Comparison of ENCODE assay signal across 9 cellular contexts in genomic region chr6:24520929-24521546, GRCh38. TPM values are rescaled to one million over a fixed set of nuclear protein-coding genes. Genes with fewer than 3 reads are reported as not detected.
DNase-seq lines count a peak whose midpoint lies in the region; ATAC-seq, FAIRE-seq and TF ChIP-seq lines count a peak whose summit lies in the region.
"Had no signal": no experiment of that assay in that cellular context is flagged by ENCODE, and none has a peak within 500 bp of the region (broad histone marks: within the 10 kb centered on the region; RNA-seq: fewer than 3 reads in every experiment).

No MANE protein-coding gene starts in this region.

- DNase-seq in NCI-H524 (lab: John Stamatoyannopoulos, UW) (peak; percentile 18 to 46), NCI-H524 treated with DMSO at 0.1 percent for 48 hours (lab: John Stamatoyannopoulos, UW) (no peak), LHCN-M2 (ENCODE audit: low read depth) (peak; percentile 42), fibroblast of peridontal ligament (ENCODE audit: extremely low read depth) (peak; percentile 12), pancreas (peak in 4 of 6 donors; percentile 26 to 71 (median 48))
- peak; percentile 61 for DNase-seq in activated CD4-positive, alpha-beta memory T cell treated with anti-CD3 and anti-CD28 coated beads for 36 hours

- no peaks in the 10 kb centered on the region for H3K4me1 ChIP-seq in pancreas

- H3K27me3 ChIP-seq in pancreas = no peaks in the 10 kb centered on the region

- no peaks in the 10 kb centered on the region for H3K9me3 Mint-ChIP-seq in activated CD4-positive, alpha-beta memory T cell treated with anti-CD3 and anti-CD28 coated beads for 36 hours
- H3K9me3 Mint-ChIP-seq: dendritic cell treated with granulocyte-macrophage colony-stimulating factor and Interleukin-4, amounts not matched to agents 40 ng/mL and 50 ng/mL, for 4 days had no signal

- ATAC-seq in GM21786 (IDR thresholded peaks at IDR 0.05; ENCODE audit: unreplicated experiment) (peak; percentile 54), pancreas (peak in 3 of 4 donors; percentile 86 to 89 (median 88)), HG03432 (IDR thresholded peaks at IDR 0.05; ENCODE audit: unreplicated experiment) (no peak)

- H3K4me3 ChIP-seq in pancreas = no peak overlapping the region

- peak in 3 of 4 donors; percentile 11 to 38 (median 17) for TF ChIP-seq CTCF in pancreas (IDR thresholded peaks at IDR 0.05)

- H3K27ac Mint-ChIP-seq in activated CD4-positive, alpha-beta memory T cell treated with anti-CD3 and anti-CD28 coated beads for 36 hours = no peak overlapping the region
- H3K27ac Mint-ChIP-seq: dendritic cell treated with granulocyte-macrophage colony-stimulating factor and Interleukin-4, amounts not matched to agents 40 ng/mL and 50 ng/mL, for 4 days had no signal

- intact Hi-C loops in activated CD4-positive, alpha-beta memory T cell treated with anti-CD3 and anti-CD28 coated beads for 36 hours (cut with micrococcal nuclease) = loop anchor here (1.0 to 2.0 kb wide), 2 partner anchors 26 to 90 kb away; partner anchors contain the start of gene ALDH5A1
- intact Hi-C loops in pancreas (cut with DNase I) = no loop called here

- no peak overlapping the region for H3K4me3 Mint-ChIP-seq in activated CD4-positive, alpha-beta memory T cell treated with anti-CD3 and anti-CD28 coated beads for 36 hours
- H3K4me3 Mint-ChIP-seq: dendritic cell treated with granulocyte-macrophage colony-stimulating factor and Interleukin-4, amounts not matched to agents 40 ng/mL and 50 ng/mL, for 4 days had no signal

- no peaks in the 10 kb centered on the region for H3K36me3 ChIP-seq in pancreas

- no peak for FAIRE-seq in pancreas (lab: Jason Lieb, UNC)

- CTCF ChIA-PET in activated CD4-positive, alpha-beta memory T cell treated with anti-CD3 and anti-CD28 coated beads for 36 hours (lab: Charles Lee) = interaction anchor here (0.8 to 2.9 kb wide), 12 partner anchors 15 to 238 kb away, joined by 3 to 24 read pairs (median 4); partner anchors contain the start of gene ALDH5A1

- POLR2A ChIA-PET in activated CD4-positive, alpha-beta memory T cell treated with anti-CD3 and anti-CD28 coated beads for 36 hours (lab: Charles Lee) = no interaction called here

- 37 to 47% methylated on average over 6 of the region's 6 CpGs for WGBS in pancreas, 2 donors

- H3K27ac ChIP-seq in pancreas = no peak overlapping the region

- no peaks in the 10 kb centered on the region for H3K9me3 ChIP-seq in pancreas

- H3K36me3 Mint-ChIP-seq in activated CD4-positive, alpha-beta memory T cell treated with anti-CD3 and anti-CD28 coated beads for 36 hours = peaks cover 1% of the 10 kb centered on the region

- no peaks in the 10 kb centered on the region for H3K27me3 Mint-ChIP-seq in activated CD4-positive, alpha-beta memory T cell treated with anti-CD3 and anti-CD28 coated beads for 36 hours
- H3K27me3 Mint-ChIP-seq: dendritic cell treated with granulocyte-macrophage colony-stimulating factor and Interleukin-4, amounts not matched to agents 40 ng/mL and 50 ng/mL, for 4 days had no signal

- no peaks in the 10 kb centered on the region for H3K4me1 Mint-ChIP-seq in activated CD4-positive, alpha-beta memory T cell treated with anti-CD3 and anti-CD28 coated beads for 36 hours (ENCODE audit: low read depth)

RNA-seq across cellular contexts. Expression of gene ALDH5A1, which starts 26.3 kb away (rescaled TPM):
- 0.57 and 0.77 TPM in 2 replicates for total RNA-seq in LHCN-M2 (2014; rRNA removed)
- 1.4 TPM for polyA plus RNA-seq in LHCN-M2 (2012)
- 10 to 100 TPM; 13.1 to 13.9 TPM for total RNA-seq in activated CD4-positive, alpha-beta memory T cell treated with anti-CD3 and anti-CD28 coated beads for 36 hours
- total RNA-seq in pancreas = 1 to 10 TPM; 3.8 to 9.2 (median 6.1) TPM
- polyA plus RNA-seq in pancreas = 1 to 10 TPM; 2.1 to 5.9 TPM

RNA-seq across cellular contexts. Expression of gene GPLD1, which starts 31.7 kb away (rescaled TPM):
- not detected in 2 replicates for total RNA-seq in LHCN-M2 (2014; rRNA removed)
- polyA plus RNA-seq in LHCN-M2 (2012) = 0.07 TPM
- total RNA-seq in activated CD4-positive, alpha-beta memory T cell treated with anti-CD3 and anti-CD28 coated beads for 36 hours = under 1 TPM; 0.19 to 0.29 TPM
- total RNA-seq in pancreas = 1 to 10 TPM in 3 of 6 donors, under 1 TPM in 3; 0.37 to 1.2 (median 1.0) TPM
- polyA plus RNA-seq in pancreas = under 1 TPM; 0.27 to 0.73 TPM
